Comparison of ENCODE assay signal across 22 cellular contexts in genomic region chr16:22624759-22625533, GRCh38.
"Had no signal": no experiment of that assay in that cellular context is flagged by ENCODE, and none has a peak within 500 bp of the region (broad histone marks: within the 10 kb centered on the region; RNA-seq: fewer than 3 reads in every experiment).

No MANE protein-coding gene starts in this region.

- DNase-seq: activated CD4-positive, alpha-beta T cell treated with anti-CD3 and anti-CD28 coated beads, Interleukin-2, amount 10 ng/mL, durations not matched to agents 7 days and 5 days; activated CD4-positive, CD25-positive, alpha-beta regulatory T cell; activated effector memory CD4-positive, alpha-beta T cell treated with anti-CD3 and anti-CD28 coated beads, Interleukin-2, amount 50 U/mL, for 16 hours; activated naive CD4-positive, alpha-beta T cell treated with anti-CD3 and anti-CD28 coated beads, Interleukin-2, amount 50 U/mL, for 16 hours; activated T-cell treated with anti-CD3 and anti-CD28 coated beads, Interleukin-2, amount 50 U/mL, for 4 hours; cerebellar nuclear complex; cortex of kidney; effector CD4-positive, alpha-beta T cell; foreskin fibroblast; glutamatergic neuron; hippocampal formation; midbrain; stimulated activated CD4-positive, alpha-beta T cell treated with anti-CD3 and anti-CD28 coated beads, Interleukin-4, amount 100 ng/mL, for 1 hour; T-helper 9 cell had no signal

- FAIRE-seq: islet of Langerhans had no signal

- H3K36me3 ChIP-seq: ascending aorta, left lung, thoracic aorta, upper lobe of left lung had no signal

- H3K36me3 Mint-ChIP-seq: stimulated activated memory B cell treated with anti-CD40 and anti-IgM and Interleukin-4, amounts not matched to agents 10 μg/mL and 1 μg/mL and 100 μg/mL, for 72 hours had no signal

- ATAC-seq: activated T-cell treated with anti-CD3 and anti-CD28 coated beads, Interleukin-2, amount 50 U/mL, for 4 hours; left lung; SK-N-SH treated with all-trans-retinoic acid at 6 μM for 48 hours; stimulated activated memory B cell treated with anti-CD40 and anti-IgM and Interleukin-4, amounts not matched to agents 10 μg/mL and 1 μg/mL and 100 μg/mL, for 72 hours had no signal

- H3K4me3 Mint-ChIP-seq: activated CD4-positive, alpha-beta T cell treated with anti-CD3 and anti-CD28 coated beads, Interleukin-2, amount 10 ng/mL, durations not matched to agents 7 days and 5 days; activated T-cell treated with anti-CD3 and anti-CD28 coated beads, Interleukin-2, amount 50 U/mL, for 4 hours; nephron; stimulated activated memory B cell treated with anti-CD40 and anti-IgM and Interleukin-4, amounts not matched to agents 10 μg/mL and 1 μg/mL and 100 μg/mL, for 72 hours had no signal

- H3K4me1 Mint-ChIP-seq: activated CD4-positive, alpha-beta T cell treated with anti-CD3 and anti-CD28 coated beads, Interleukin-2, amount 10 ng/mL, durations not matched to agents 7 days and 5 days; nephron; stimulated activated memory B cell treated with anti-CD40 and anti-IgM and Interleukin-4, amounts not matched to agents 10 μg/mL and 1 μg/mL and 100 μg/mL, for 72 hours had no signal

- H3K4me3 ChIP-seq: ascending aorta, left lung, thoracic aorta, upper lobe of left lung had no signal

- H3K27ac ChIP-seq: ascending aorta, left lung, thoracic aorta, upper lobe of left lung had no signal

- H3K27me3 ChIP-seq: ascending aorta, upper lobe of left lung had no signal

- H3K9me3 Mint-ChIP-seq: activated CD4-positive, alpha-beta T cell treated with anti-CD3 and anti-CD28 coated beads, Interleukin-2, amount 10 ng/mL, durations not matched to agents 7 days and 5 days; activated T-cell treated with anti-CD3 and anti-CD28 coated beads, Interleukin-2, amount 50 U/mL, for 4 hours; nephron; stimulated activated memory B cell treated with anti-CD40 and anti-IgM and Interleukin-4, amounts not matched to agents 10 μg/mL and 1 μg/mL and 100 μg/mL, for 72 hours had no signal

- H3K9me3 ChIP-seq: ascending aorta, left lung, thoracic aorta, upper lobe of left lung had no signal

- H3K27ac Mint-ChIP-seq: activated CD4-positive, alpha-beta T cell treated with anti-CD3 and anti-CD28 coated beads, Interleukin-2, amount 10 ng/mL, durations not matched to agents 7 days and 5 days; nephron; stimulated activated memory B cell treated with anti-CD40 and anti-IgM and Interleukin-4, amounts not matched to agents 10 μg/mL and 1 μg/mL and 100 μg/mL, for 72 hours had no signal

- H3K4me1 ChIP-seq: ascending aorta, left lung, upper lobe of left lung had no signal
